1 cellular context compared by ENCODE assay signal in genomic region chrX:15714529-15714928, GRCh38.
TF ChIP-seq lines count a peak whose summit lies in the region.

No MANE protein-coding gene starts in this region.

TF ChIP-seq in SK-N-SH, 30 proteins besides CTCF, POLR2A, EP300 and RAD21 (continued from another document):
- TF ChIP-seq, protein P1, sequence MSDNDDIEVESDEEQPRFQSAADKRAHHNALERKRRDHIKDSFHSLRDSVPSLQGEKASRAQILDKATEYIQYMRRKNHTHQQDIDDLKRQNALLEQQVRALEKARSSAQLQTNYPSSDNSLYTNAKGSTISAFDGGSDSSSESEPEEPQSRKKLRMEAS (IDR thresholded peaks at IDR 0.05; ENCODE audit: low read depth) = no peak
- no peak for TF ChIP-seq RXRA (IDR thresholded peaks at IDR 0.05; ENCODE audit: borderline replicate concordance, low read depth)
- TF ChIP-seq, protein P2, sequence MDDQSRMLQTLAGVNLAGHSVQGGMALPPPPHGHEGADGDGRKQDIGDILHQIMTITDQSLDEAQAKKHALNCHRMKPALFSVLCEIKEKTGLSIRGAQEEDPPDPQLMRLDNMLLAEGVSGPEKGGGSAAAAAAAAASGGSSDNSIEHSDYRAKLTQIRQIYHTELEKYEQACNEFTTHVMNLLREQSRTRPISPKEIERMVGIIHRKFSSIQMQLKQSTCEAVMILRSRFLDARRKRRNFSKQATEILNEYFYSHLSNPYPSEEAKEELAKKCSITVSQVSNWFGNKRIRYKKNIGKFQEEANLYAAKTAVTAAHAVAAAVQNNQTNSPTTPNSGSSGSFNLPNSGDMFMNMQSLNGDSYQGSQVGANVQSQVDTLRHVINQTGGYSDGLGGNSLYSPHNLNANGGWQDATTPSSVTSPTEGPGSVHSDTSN (IDR thresholded peaks at IDR 0.05) = peak; percentile 84
- no peak for TF ChIP-seq JUND (IDR thresholded peaks at IDR 0.05)
- no peak for TF ChIP-seq GABPA (IDR thresholded peaks at IDR 0.05; ENCODE audit: low read depth)
- no peak for TF ChIP-seq ELF1 (IDR thresholded peaks at IDR 0.05)
